Comparison of ENCODE assay signal across 1 cellular context in genomic region chr3:129304553-129305222, GRCh38.
TF ChIP-seq lines count a peak whose summit lies in the region.

No MANE protein-coding gene starts in this region.

TF ChIP-seq in WTC11, 78 proteins besides CTCF, POLR2A, EP300 and RAD21 (continued from another document):
- TF ChIP-seq ZNF532 (CRISPR knock-in tag; IDR thresholded peaks at IDR 0.05; ENCODE audit: borderline replicate concordance) (no peak), TCF7 (CRISPR knock-in tag; IDR thresholded peaks at IDR 0.05; ENCODE audit: low read depth) (no peak), GTF2I (CRISPR knock-in tag; conservative IDR thresholded peaks at IDR 0.05) (no peak), TP53 (CRISPR knock-in tag; IDR thresholded peaks at IDR 0.05) (no peak), NR3C1 (CRISPR knock-in tag; conservative IDR thresholded peaks at IDR 0.05; ENCODE audit: low read depth) (no peak), ZNF138 (CRISPR knock-in tag; conservative IDR thresholded peaks at IDR 0.05) (no peak)
